In genomic region chr7:135158141-135158655, GRCh38 we compare ENCODE assay signal across 20 cellular contexts. TPM values are rescaled to one million over a fixed set of nuclear protein-coding genes. Genes with fewer than 3 reads are reported as not detected.
A peak's percentile ranks its signal among the peaks of the same experiment; 100 is the strongest.
DNase-seq lines count a peak whose midpoint lies in the region; ATAC-seq and TF ChIP-seq lines count a peak whose summit lies in the region.
"Had no signal": no experiment of that assay in that cellular context is flagged by ENCODE, and none has a peak within 500 bp of the region (broad histone marks: within the 10 kb centered on the region; RNA-seq: fewer than 3 reads in every experiment).

No MANE protein-coding gene starts in this region.

- DNase-seq in CD8-positive, alpha-beta memory T cell = no peak
- DNase-seq in T-cell (no peak), left ventricle myocardium inferior (no peak), gastrocnemius medialis (peak; percentile 76 to 78), D341Med (ENCODE audit: low spot score) (no peak), HuH-7 (ENCODE audit: low spot score) (no peak)
- DNase-seq: activated CD4-positive, alpha-beta T cell treated with anti-CD3 and anti-CD28 coated beads, Interleukin-2, amount 10 ng/mL, durations not matched to agents 7 days and 5 days; activated CD8-positive, alpha-beta memory T cell treated with anti-CD3 and anti-CD28 coated beads, Interleukin-2, amount 50 U/mL, for 48 hours; aorta; DND-41; effector CD8-positive, alpha-beta T cell; esophagus squamous epithelium; Kasumi-1; NCI-H1092; NCI-H2029; NCI-H226; PC-9; transverse colon had no signal

- H3K27ac Mint-ChIP-seq in CD8-positive, alpha-beta memory T cell = peak overlapping the region in 6 of 8 donors; percentile 14 to 76 (median 56)
- peak overlapping the region; percentile 61 to 68 for H3K27ac Mint-ChIP-seq in T-cell
- H3K27ac Mint-ChIP-seq: activated CD4-positive, alpha-beta T cell treated with anti-CD3 and anti-CD28 coated beads, Interleukin-2, amount 10 ng/mL, durations not matched to agents 7 days and 5 days had no signal

- no peaks in the 10 kb centered on the region for H3K27me3 ChIP-seq in CD8-positive, alpha-beta memory T cell (ENCODE audit: insufficient read depth, low read length, poor library complexity, severe bottlenecking)
- no peaks in the 10 kb centered on the region for H3K27me3 ChIP-seq in left ventricle myocardium inferior (ENCODE audit: low read depth)
- no peaks in the 10 kb centered on the region for H3K27me3 ChIP-seq in gastrocnemius medialis
- H3K27me3 ChIP-seq: esophagus squamous epithelium, transverse colon had no signal

- no peak overlapping the region for H3K27ac ChIP-seq in CD8-positive, alpha-beta memory T cell (ENCODE audit: low read depth, low read length)
- H3K27ac ChIP-seq in left ventricle myocardium inferior (replicated peaks) (peak overlapping the region; percentile 88), gastrocnemius medialis (peak overlapping the region; percentile 93 to 97 (median 96))
- H3K27ac ChIP-seq: PC-9 had no signal

- CTCF ChIA-PET in CD8-positive, alpha-beta memory T cell (lab: Charles Lee) = interaction anchor here (1.2 to 2.4 kb wide), 3 partner anchors 10 to 172 kb away, joined by 4 to 15 read pairs (median 9); partner anchors contain the start of genes AGBL3, CYREN and TMEM140
- CTCF ChIA-PET in T-cell (lab: Charles Lee) = interaction anchor here (0.6 to 1.4 kb wide), 3 partner anchors 13 to 402 kb away, joined by 3 to 5 read pairs (median 3); partner anchors contain the start of gene AGBL3 (in 1 of the 2)

- ATAC-seq in T-cell (replicated peaks in 1 of 4) (no peak), gastrocnemius medialis (peak; percentile 71 to 80), HG03280 (IDR thresholded peaks at IDR 0.05; ENCODE audit: unreplicated experiment) (no peak)

- peaks cover 62 to 93% (median 89%) of the 10 kb centered on the region in 3 donors for H3K4me1 Mint-ChIP-seq in CD8-positive, alpha-beta memory T cell
- peaks cover 71 to 90% (median 83%) of the 10 kb centered on the region in 3 donors for H3K4me1 Mint-ChIP-seq in T-cell

- intact Hi-C loops in left ventricle myocardium inferior (cut with micrococcal nuclease) = no loop called here
- intact Hi-C loops in gastrocnemius medialis (cut with DNase I; ENCODE audit: low total_unique reads) = loop anchor here (5.0 kb wide), 1 partner anchor 701 kb away; the partner anchor contains the start of gene AKR1B1

- peaks cover 25 to 38% (median 35%) of the 10 kb centered on the region in 5 donors for H3K9me3 Mint-ChIP-seq in CD8-positive, alpha-beta memory T cell
- H3K9me3 Mint-ChIP-seq in T-cell = peaks cover 28 to 42% (median 39%) of the 10 kb centered on the region in 3 donors

- H3K36me3 ChIP-seq in CD8-positive, alpha-beta memory T cell (ENCODE audit: insufficient read depth, low read length) = peaks cover 20% of the 10 kb centered on the region
- H3K36me3 ChIP-seq in left ventricle myocardium inferior = peaks cover 29% of the 10 kb centered on the region
- H3K36me3 ChIP-seq in gastrocnemius medialis = no peaks in the 10 kb centered on the region
- H3K36me3 ChIP-seq: transverse colon had no signal

- in situ Hi-C loops in gastrocnemius medialis (cut with MboI; ENCODE audit: low sequenced_read_pairs in 4 of 4) = no loop called here

- H3K4me3 ChIP-seq in CD8-positive, alpha-beta memory T cell (ENCODE audit: low read length) = no peak overlapping the region
- H3K4me3 ChIP-seq in left ventricle myocardium inferior (peak overlapping the region; percentile 15), gastrocnemius medialis (peak overlapping the region; percentile 34 to 46 (median 40))
- H3K4me3 ChIP-seq: esophagus squamous epithelium, PC-9, transverse colon had no signal

- TF ChIP-seq CTCF in left ventricle myocardium inferior (IDR thresholded peaks at IDR 0.05; ENCODE audit: borderline replicate concordance) = no peak
- TF ChIP-seq CTCF in gastrocnemius medialis (IDR thresholded peaks at IDR 0.05 in 4 of 5, conservative IDR thresholded peaks at IDR 0.05 in 1 of 5) = no peak

- peak; percentile 68 to 74 for TF ChIP-seq POLR2A in gastrocnemius medialis (IDR thresholded peaks at IDR 0.05)

- peak overlapping the region in 1 of 7 donors; percentile 28 for H3K4me3 Mint-ChIP-seq in CD8-positive, alpha-beta memory T cell
- no peak overlapping the region for H3K4me3 Mint-ChIP-seq in T-cell
- H3K4me3 Mint-ChIP-seq: activated CD4-positive, alpha-beta T cell treated with anti-CD3 and anti-CD28 coated beads, Interleukin-2, amount 10 ng/mL, durations not matched to agents 7 days and 5 days; T-helper 1 cell treated with Interleukin-12 subunit alpha and Interleukin-12 subunit beta and Interleukin-4 antibody, amounts not matched to agents 30 μg/mL and 1 μg/mL, for 36 hours had no signal

- H3K9me3 ChIP-seq in CD8-positive, alpha-beta memory T cell (ENCODE audit: low read length) = peaks cover 20% of the 10 kb centered on the region
- H3K9me3 ChIP-seq in left ventricle myocardium inferior (replicated peaks) = peaks cover 39% of the 10 kb centered on the region
- H3K9me3 ChIP-seq in gastrocnemius medialis = no peaks in the 10 kb centered on the region

- POLR2A ChIA-PET in CD8-positive, alpha-beta memory T cell (lab: Charles Lee) = interaction anchor here (2.4 kb wide), 1 partner anchor 10 kb away, joined by 11 read pairs; the partner anchor contains the start of gene TMEM140
- POLR2A ChIA-PET in T-cell (lab: Charles Lee) = no interaction called here

- no peaks in the 10 kb centered on the region for H3K27me3 Mint-ChIP-seq in CD8-positive, alpha-beta memory T cell
- no peaks in the 10 kb centered on the region for H3K27me3 Mint-ChIP-seq in T-cell
- H3K27me3 Mint-ChIP-seq: activated CD4-positive, alpha-beta T cell treated with anti-CD3 and anti-CD28 coated beads, Interleukin-2, amount 10 ng/mL, durations not matched to agents 7 days and 5 days had no signal

- peaks cover 42% of the 10 kb centered on the region for H3K4me1 ChIP-seq in CD8-positive, alpha-beta memory T cell (ENCODE audit: insufficient read depth, low read length)
- peaks cover 65% of the 10 kb centered on the region for H3K4me1 ChIP-seq in left ventricle myocardium inferior
- H3K4me1 ChIP-seq in gastrocnemius medialis = peaks cover 77 to 97% of the 10 kb centered on the region in 2 donors

- peaks cover 37 to 73% (median 50%) of the 10 kb centered on the region in 3 donors for H3K36me3 Mint-ChIP-seq in CD8-positive, alpha-beta memory T cell
- peaks cover 83% of the 10 kb centered on the region for H3K36me3 Mint-ChIP-seq in T-cell

RNA-seq across cellular contexts. Expression of gene TMEM140, which starts 10.3 kb away (rescaled TPM):
- total RNA-seq in CD8-positive, alpha-beta memory T cell = 1 to 10 TPM; 6.6 to 7.0 TPM
- polyA plus RNA-seq in CD8-positive, alpha-beta memory T cell = 34.4 TPM
- total RNA-seq in T-cell (10 to 100 TPM; 20.7 to 32.7 (median 25.8) TPM), left ventricle myocardium inferior (23.3 TPM), gastrocnemius medialis (100 to 1,000 TPM; 116 to 179 (median 145) TPM)

RNA-seq across cellular contexts. Expression of gene CYREN, which starts 12.3 kb away (rescaled TPM):
- total RNA-seq in CD8-positive, alpha-beta memory T cell = 10 to 100 TPM; 77.2 to 79.9 TPM
- 45.4 TPM for polyA plus RNA-seq in CD8-positive, alpha-beta memory T cell
- total RNA-seq in T-cell (10 to 100 TPM; 24.3 to 46.4 (median 44.6) TPM), left ventricle myocardium inferior (29.8 TPM), gastrocnemius medialis (10 to 100 TPM; 11.8 to 51.5 (median 20.4) TPM)

RNA-seq across cellular contexts. Expression of gene WDR91, which starts 53.1 kb away (rescaled TPM):
- total RNA-seq in CD8-positive, alpha-beta memory T cell = 10 to 100 TPM; 25.1 to 27.7 TPM
- 5.7 TPM for polyA plus RNA-seq in CD8-positive, alpha-beta memory T cell
- total RNA-seq in T-cell (10 to 100 TPM; 28.1 to 41.2 (median 37.6) TPM), left ventricle myocardium inferior (5.4 TPM), gastrocnemius medialis (1 to 10 TPM; 3.6 to 8.0 (median 6.4) TPM)

Comparison
In these comparisons a context has a peak if more than half of its experiments do, and no peak if none do; other contexts are left out.
1. DNase-seq: peak in gastrocnemius medialis (2 of 2); none in CD8-positive, alpha-beta memory T cell (0 of 5), T-cell (0 of 34), left ventricle myocardium inferior (single experiment), D341Med (single experiment) and HuH-7 (single experiment).
2. ATAC-seq: peak in gastrocnemius medialis (2 of 2); none in T-cell (0 of 4) and HG03280 (single experiment).